ENCODE assay signal across 8 cellular contexts in the genomic region with DNA sequence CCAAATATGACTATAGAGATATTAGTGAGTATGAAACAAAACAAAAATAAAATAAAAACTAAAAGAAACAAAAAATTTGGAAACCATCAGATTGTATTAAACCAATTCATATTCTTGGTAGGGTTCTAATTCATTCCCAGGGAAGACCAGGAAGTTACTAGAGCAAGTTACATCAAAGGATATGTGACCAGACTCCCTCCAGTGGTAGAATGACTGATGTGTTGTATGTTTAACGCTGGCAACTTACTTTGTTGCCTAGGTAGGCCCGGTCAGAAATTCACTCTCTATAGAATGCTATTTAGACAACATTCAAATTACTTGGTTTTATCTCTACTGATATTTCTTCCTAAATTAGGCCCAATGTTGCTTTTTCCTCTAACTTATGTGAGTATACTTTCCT. TPM values are rescaled to one million over a fixed set of nuclear protein-coding genes. Genes with fewer than 3 reads are reported as not detected.
DNase-seq lines count a peak whose midpoint lies in the region; ATAC-seq and TF ChIP-seq lines count a peak whose summit lies in the region.

No MANE protein-coding gene starts in this region.

- H3K36me3 ChIP-seq in body of pancreas (replicated peaks in 1 of 2; ENCODE audit: insufficient read depth in 1 of 2, low read depth in 2 of 2) (no peaks in the 10 kb centered on the region), suprapubic skin (no peaks in the 10 kb centered on the region)

- ATAC-seq in body of pancreas (peak; percentile 58), left colon (peak; percentile 89), GM21619 (IDR thresholded peaks at IDR 0.05; ENCODE audit: unreplicated experiment) (no peak)

- no peaks in the 10 kb centered on the region for H3K27me3 ChIP-seq in body of pancreas
- peaks cover 13% of the 10 kb centered on the region for H3K27me3 ChIP-seq in suprapubic skin

- no peak for TF ChIP-seq POLR2A in body of pancreas (IDR thresholded peaks at IDR 0.05)
- TF ChIP-seq POLR2A in suprapubic skin (IDR thresholded peaks at IDR 0.05), result no peak

- TF ChIP-seq CTCF in body of pancreas (IDR thresholded peaks at IDR 0.05) (peak; percentile 25 to 85 (median 72)), suprapubic skin (IDR thresholded peaks at IDR 0.05) (peak in 1 of 2 donors; percentile 9)

- DNase-seq in DMS114 treated with DMSO at 0.1 percent for 48 hours (lab: John Stamatoyannopoulos, UW; ENCODE audit: unreplicated experiment), result peak; percentile 66
- DNase-seq in H4 (ENCODE audit: low spot score), result peak; percentile 71
- peak; percentile 27 for DNase-seq in NCI-H2029 treated with DMSO at 0.1 percent for 48 hours (lab: John Stamatoyannopoulos, UW)
- DNase-seq in body of pancreas, result peak; percentile 19 to 70 (median 28)
- DNase-seq in left colon, result no peak
- DNase-seq in suprapubic skin (ENCODE audit: low spot score in 2 of 2), result no peak
- no peak for DNase-seq in GM19238 (ENCODE audit: insufficient read length, low spot score)

- TF ChIP-seq EP300 in suprapubic skin (IDR thresholded peaks at IDR 0.05), result no peak

- H3K4me3 ChIP-seq in body of pancreas, result no peak overlapping the region
- H3K4me3 ChIP-seq in suprapubic skin, result no peak overlapping the region

- 3 to 6% methylated on average over 2 of the region's 2 CpGs for WGBS in body of pancreas, 2 donors
- WGBS in suprapubic skin, result 9% methylated on average over 2 of the region's 2 CpGs

- H3K4me1 ChIP-seq in body of pancreas (peaks cover 7% of the 10 kb centered on the region), suprapubic skin (peaks cover 6% of the 10 kb centered on the region)

- no peak overlapping the region for H3K27ac ChIP-seq in body of pancreas
- no peak overlapping the region for H3K27ac ChIP-seq in suprapubic skin

- H3K9me3 ChIP-seq in body of pancreas, result no peaks in the 10 kb centered on the region
- no peaks in the 10 kb centered on the region for H3K9me3 ChIP-seq in suprapubic skin

- intact Hi-C loops in body of pancreas (cut with DNase I) (no loop called here), left colon (cut with DNase I, micrococcal nuclease) (loop anchor here in 1 of 2 donors (10.0 kb wide), 1 partner anchor 647 kb away; no protein-coding TSS in a partner anchor)

RNA-seq across cellular contexts. Expression of a gene that starts 5.2 kb away (rescaled TPM):
- 0.06 TPM in 1 of 2 replicates, not detected in the other for total RNA-seq in H4 (2014; rRNA removed; shearing (Covaris generic))
- total RNA-seq in body of pancreas, result 1 to 10 TPM in 1 of 2 donors, under 1 TPM in 1; 0.33 to 4.9 TPM
- under 1 TPM; 0.27 to 0.45 TPM for total RNA-seq in left colon
- under 1 TPM in 3 of 4 donors, not detected in 1; 0.21 to 0.25 (median 0.24) TPM for total RNA-seq in suprapubic skin

Comparison
In these comparisons a context has a peak if more than half of its experiments do, and no peak if none do; other contexts are left out.
1. DNase-seq: peak in DMS114 treated with DMSO at 0.1 percent for 48 hours (single experiment), H4 (single experiment), NCI-H2029 treated with DMSO at 0.1 percent for 48 hours (single experiment) and body of pancreas (4 of 4); none in left colon (0 of 2), suprapubic skin (0 of 2) and GM19238 (single experiment).